ENCODE assay signal across 13 cellular contexts in the genomic region with DNA sequence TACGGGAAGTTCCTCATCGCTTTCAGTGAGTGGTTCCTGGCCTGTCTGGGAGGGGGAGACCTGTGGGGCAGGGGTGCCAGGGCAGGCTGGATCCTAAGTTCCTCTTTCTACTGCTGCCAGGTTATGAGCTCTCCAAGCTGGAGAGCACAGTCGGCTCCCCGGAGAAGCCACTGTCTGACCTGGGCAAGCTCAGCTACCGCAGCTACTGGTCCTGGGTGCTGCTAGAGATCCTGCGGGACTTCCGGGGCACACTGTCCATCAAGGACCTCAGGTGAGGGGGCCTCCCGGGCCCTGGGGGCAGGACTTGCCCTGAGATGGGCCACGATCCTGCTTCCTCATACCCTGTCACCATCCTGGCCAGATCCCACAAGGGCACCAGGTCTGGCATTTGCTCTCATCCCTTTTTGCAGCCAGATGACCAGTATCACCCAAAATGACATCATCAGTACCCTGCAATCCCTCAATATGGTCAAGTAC. TPM values are rescaled to one million over a fixed set of nuclear protein-coding genes. Genes with fewer than 3 reads are reported as not detected.
DNase-seq lines count a peak whose midpoint lies in the region; ATAC-seq and TF ChIP-seq lines count a peak whose summit lies in the region.
"Had no signal": no experiment of that assay in that cellular context is flagged by ENCODE, and none has a peak within 500 bp of the region (broad histone marks: within the 10 kb centered on the region; RNA-seq: fewer than 3 reads in every experiment).

No MANE protein-coding gene starts in this region.

- no peak for TF ChIP-seq CTCF in esophagus muscularis mucosa (IDR thresholded peaks at IDR 0.05)
- no peak for TF ChIP-seq CTCF in foreskin fibroblast (IDR thresholded peaks at IDR 0.05; ENCODE audit: low read depth, low read length)

- 82% methylated on average over 2 of the region's 9 CpGs for WGBS in esophagus muscularis mucosa
- WGBS in trophoblast cell (ENCODE audit: extremely low coverage, insufficient coverage, insufficient read length): no CpG with 5 or more reads among the region's 9 CpGs

- H3K14ac ChIP-seq in trophoblast cell (ENCODE audit: low read length): peak overlapping the region; percentile 68

- peak overlapping the region; percentile 83 for H4K91ac ChIP-seq in trophoblast cell (ENCODE audit: low read depth, low read length)

- intact Hi-C loops in esophagus muscularis mucosa (cut with DNase I): no loop called here

- H3K79me1 ChIP-seq in trophoblast cell (ENCODE audit: low read length): peaks cover 18% of the 10 kb centered on the region

- no peaks in the 10 kb centered on the region for H4K20me1 ChIP-seq in BLaER1

- peak overlapping the region; percentile 69 for H2BK120ac ChIP-seq in trophoblast cell (ENCODE audit: insufficient read depth, low read length, poor library complexity)

- H2AK5ac ChIP-seq in trophoblast cell (ENCODE audit: low read length): peak overlapping the region; percentile 47

- H3K79me2 ChIP-seq in trophoblast cell (ENCODE audit: control insufficient read depth, insufficient read depth, low read length, poor library complexity): peaks cover 16% of the 10 kb centered on the region

- H3K4ac ChIP-seq in trophoblast cell (ENCODE audit: low read depth, low read length): peak overlapping the region; percentile 31

- H3K9ac ChIP-seq in BLaER1 (no peak overlapping the region; the same call in 1 of the 2 replicates), trophoblast cell (ENCODE audit: low read length) (no peak overlapping the region)

- no peak overlapping the region for H3K27ac ChIP-seq in BLaER1
- peak overlapping the region in 3 of 4 donors; percentile 47 to 71 (median 63) for H3K27ac ChIP-seq in esophagus muscularis mucosa (replicated peaks in 1 of 4)
- peak overlapping the region; percentile 46 for H3K27ac ChIP-seq in trophoblast cell (ENCODE audit: low read depth, low read length)

- H3K36me3 ChIP-seq in BLaER1 (peaks cover 66% of the 10 kb centered on the region), esophagus muscularis mucosa (peaks cover 47 to 78% (median 74%) of the 10 kb centered on the region in 4 donors), trophoblast cell (ENCODE audit: control insufficient read depth in 1 of 2, insufficient read depth in 2 of 2, low read length in 2 of 2) (peaks cover 37 to 42% of the 10 kb centered on the region in 2 experiments)

- peak overlapping the region; percentile 64 for H3K18ac ChIP-seq in trophoblast cell (ENCODE audit: low read length)

- H2BK5ac ChIP-seq in trophoblast cell (ENCODE audit: low read depth, low read length, poor library complexity): peak overlapping the region; percentile 33

- peaks cover 59% of the 10 kb centered on the region for H3K4me1 ChIP-seq in BLaER1
- peaks cover 10 to 27% (median 22%) of the 10 kb centered on the region in 4 donors for H3K4me1 ChIP-seq in esophagus muscularis mucosa
- H3K4me1 ChIP-seq in trophoblast cell (ENCODE audit: control insufficient read depth in 1 of 2, insufficient read depth in 2 of 2, low read length in 2 of 2): peaks cover 33 to 37% of the 10 kb centered on the region in 2 experiments

- H3K27me3 ChIP-seq in BLaER1 (no peaks in the 10 kb centered on the region), esophagus muscularis mucosa (peaks cover 0 to 10% (median 0%) of the 10 kb centered on the region in 4 donors), trophoblast cell (ENCODE audit: insufficient read depth, low read length) (no peaks in the 10 kb centered on the region)

- 0 out of 2 replicates have a peak overlapping the region, but pooled peaks have one; percentile 64 for H3K4me2 ChIP-seq in BLaER1
- H3K4me2 ChIP-seq in trophoblast cell (ENCODE audit: low read length): no peak overlapping the region

- H3K4me3 ChIP-seq in BLaER1 (no peak overlapping the region), esophagus muscularis mucosa (no peak overlapping the region), trophoblast cell (ENCODE audit: low read depth, low read length) (no peak overlapping the region), foreskin fibroblast (ENCODE audit: low read depth in 1 of 2, low read length in 2 of 2) (no peak overlapping the region)

- H2BK12ac ChIP-seq in trophoblast cell (ENCODE audit: low read length): peak overlapping the region; percentile 82

- no peak for ATAC-seq in HG02970 (IDR thresholded peaks at IDR 0.05; ENCODE audit: low FRiP score, unreplicated experiment)
- ATAC-seq: activated CD4-positive, CD25-positive, alpha-beta regulatory T cell treated with anti-CD3 and anti-CD28 coated beads, Interleukin-2, amount 50 U/mL, for 24 hours; SK-N-SH treated with all-trans-retinoic acid at 6 μM for 48 hours had no signal

- TF ChIP-seq EP300 in esophagus muscularis mucosa (IDR thresholded peaks at IDR 0.05): no peak

- H2AFZ ChIP-seq in trophoblast cell (ENCODE audit: insufficient read depth, low read length, poor library complexity): no peak overlapping the region

- no peak overlapping the region for H3K23ac ChIP-seq in trophoblast cell (ENCODE audit: low read length)

- H4K8ac ChIP-seq in trophoblast cell (ENCODE audit: low read depth, low read length): peak overlapping the region; percentile 49

- no peak for TF ChIP-seq POLR2A in esophagus muscularis mucosa (IDR thresholded peaks at IDR 0.05; ENCODE audit: low read depth)

- peak; percentile 28 for DNase-seq in NCI-H2196 (lab: John Stamatoyannopoulos, UW; ENCODE audit: unreplicated experiment)
- DNase-seq in esophagus muscularis mucosa (ENCODE audit: extremely low spot score): no peak
- peak in 1 of 2 donors; percentile 53 for DNase-seq in trophoblast cell
- DNase-seq in central memory CD4-positive, alpha-beta T cell: no peak
- no peak for DNase-seq in foreskin fibroblast
- DNase-seq in mesenteric fat pad (ENCODE audit: low spot score): no peak
- DNase-seq: activated T-cell treated with anti-CD3 and anti-CD28 coated beads, Interleukin-2, amount 50 U/mL, for 24 hours; effector CD4-positive, alpha-beta T cell; NCI-H1417 had no signal

- H3K9me3 ChIP-seq in BLaER1: no peaks in the 10 kb centered on the region
- H3K9me3 ChIP-seq in esophagus muscularis mucosa: no peaks in the 10 kb centered on the region
- no peaks in the 10 kb centered on the region for H3K9me3 ChIP-seq in trophoblast cell (ENCODE audit: insufficient read depth, low read depth, low read length)

- peak overlapping the region; percentile 14 for H4K12ac ChIP-seq in trophoblast cell (ENCODE audit: low read depth, low read length)

RNA-seq across cellular contexts. Expression of gene PRSS8, which starts 5.2 kb away (rescaled TPM):
- total RNA-seq in esophagus muscularis mucosa: under 1 TPM in 1 of 4 donors, not detected in 3; 0.34 TPM
- polyA plus RNA-seq in trophoblast cell (2013): 138 and 139 TPM in 2 replicates
- total RNA-seq in mesenteric fat pad: 0.51 TPM

RNA-seq across cellular contexts. Expression of gene KAT8, which starts 12.9 kb away (rescaled TPM):
- total RNA-seq in esophagus muscularis mucosa (10 to 100 TPM; 61.0 to 83.4 (median 72.6) TPM), mesenteric fat pad (49.5 TPM)
- 31.8 and 32.3 TPM in 2 replicates for polyA plus RNA-seq in trophoblast cell (2013)

RNA-seq across cellular contexts. Expression of gene PRSS36, which starts 19.5 kb away (rescaled TPM):
- total RNA-seq in esophagus muscularis mucosa (1 to 10 TPM; 2.7 to 8.4 (median 5.1) TPM), mesenteric fat pad (9.8 TPM)
- 0.21 and 0.29 TPM in 2 replicates for polyA plus RNA-seq in trophoblast cell (2013)

RNA-seq across cellular contexts. Expression of gene BCKDK, which starts 22.2 kb away (rescaled TPM):
- total RNA-seq in esophagus muscularis mucosa (10 to 100 TPM; 34.1 to 73.7 (median 51.4) TPM), mesenteric fat pad (42.2 TPM)
- polyA plus RNA-seq in trophoblast cell (2013): 43.7 and 47.1 TPM in 2 replicates

RNA-seq across cellular contexts. Expression of gene VKORC1, which starts 35.8 kb away (rescaled TPM):
- total RNA-seq in esophagus muscularis mucosa: 100 to 1,000 TPM in 2 of 4 donors, 10 to 100 TPM in 2; 81.4 to 122 (median 108) TPM
- 112 and 118 TPM in 2 replicates for polyA plus RNA-seq in trophoblast cell (2013)
- 59.6 TPM for total RNA-seq in mesenteric fat pad
